Comparison of ENCODE assay signal across 8 cellular contexts in the genomic region with DNA sequence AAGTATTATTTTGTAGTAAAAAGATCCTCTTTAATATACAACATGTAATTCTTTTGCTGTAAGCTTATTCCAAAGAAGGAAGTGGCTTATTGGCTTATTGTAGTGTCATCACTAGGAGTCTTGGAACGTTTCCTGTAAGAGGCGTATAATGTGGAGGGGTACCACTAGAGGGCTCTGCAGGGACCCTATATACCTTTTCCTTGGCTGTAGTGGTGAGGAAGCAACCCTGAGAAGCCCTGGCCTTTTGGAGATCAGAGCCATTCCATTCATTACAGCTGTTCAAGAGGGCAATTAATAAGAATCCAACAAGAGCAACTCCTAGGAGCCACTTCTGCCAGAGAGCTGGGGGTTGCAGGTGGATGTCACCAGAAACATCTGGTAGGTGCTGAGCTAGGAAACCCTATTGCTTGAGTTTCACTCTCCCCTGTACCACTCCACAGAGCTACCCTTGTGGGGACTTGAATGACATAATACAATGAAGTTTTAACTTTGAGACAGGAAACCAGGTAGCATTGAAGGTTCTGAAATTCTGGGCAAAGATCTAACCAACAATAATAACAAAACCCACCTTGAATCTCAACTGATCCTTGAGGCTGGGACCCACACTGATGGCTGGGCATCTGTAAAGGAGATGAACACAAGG.
A peak's percentile ranks its signal among the peaks of the same experiment; 100 is the strongest.
DNase-seq lines count a peak whose midpoint lies in the region; ATAC-seq lines count a peak whose summit lies in the region.

No MANE protein-coding gene starts in this region.

- H3K27ac Mint-ChIP-seq in activated naive CD8-positive, alpha-beta T cell: no peak overlapping the region

- no peak overlapping the region for H3K4me3 ChIP-seq in BLaER1

- H3K36me3 ChIP-seq in BLaER1: no peaks in the 10 kb centered on the region

- H3K4me1 ChIP-seq in BLaER1: peaks cover 35% of the 10 kb centered on the region

- ATAC-seq in GM18498 (IDR thresholded peaks at IDR 0.05; ENCODE audit: unreplicated experiment) (peak; percentile 43), HG03103 (IDR thresholded peaks at IDR 0.05; ENCODE audit: low read depth, unreplicated experiment) (peak; percentile 49), HG03457 (IDR thresholded peaks at IDR 0.05; ENCODE audit: unreplicated experiment) (no peak)

- no peaks in the 10 kb centered on the region for H3K36me3 Mint-ChIP-seq in activated naive CD8-positive, alpha-beta T cell

- H3K4me3 Mint-ChIP-seq in activated naive CD8-positive, alpha-beta T cell: peak overlapping the region; percentile 59

- H3K9me3 Mint-ChIP-seq in activated naive CD8-positive, alpha-beta T cell (ENCODE audit: low read depth): no peaks in the 10 kb centered on the region

- peak overlapping the region; percentile 95; the same call in 1 of the 2 replicates for H3K4me2 ChIP-seq in BLaER1

- H3K9me3 ChIP-seq in BLaER1: peaks cover 13% of the 10 kb centered on the region; the same call in 1 of the 2 replicates

- peaks cover 9% of the 10 kb centered on the region for H4K20me1 ChIP-seq in BLaER1

- peaks cover 22% of the 10 kb centered on the region for H3K4me1 Mint-ChIP-seq in activated naive CD8-positive, alpha-beta T cell (ENCODE audit: low read depth)

- H3K27me3 ChIP-seq in BLaER1: peaks cover 46% of the 10 kb centered on the region

- peaks cover 15% of the 10 kb centered on the region for H3K27me3 Mint-ChIP-seq in activated naive CD8-positive, alpha-beta T cell

- no peak overlapping the region for H3K27ac ChIP-seq in BLaER1

- peak; percentile 62 for DNase-seq in NCI-H748 (lab: John Stamatoyannopoulos, UW; ENCODE audit: unreplicated experiment)
- DNase-seq in iris pigment epithelial cell (ENCODE audit: low read depth): peak; percentile 37
- no peak for DNase-seq in NCI-H226

- H3K9ac ChIP-seq in BLaER1: no peak overlapping the region
